17 cellular contexts compared by ENCODE assay signal in genomic region chr5:138946241-138946623, GRCh38.
A peak's percentile ranks its signal among the peaks of the same experiment; 100 is the strongest.
DNase-seq lines count a peak whose midpoint lies in the region; TF ChIP-seq lines count a peak whose summit lies in the region.
"Had no signal": no experiment of that assay in that cellular context is flagged by ENCODE, and none has a peak within 500 bp of the region (broad histone marks: within the 10 kb centered on the region; RNA-seq: fewer than 3 reads in every experiment).

No MANE protein-coding gene starts in this region.

- no peaks in the 10 kb centered on the region for H3K27me3 Mint-ChIP-seq in chondrocyte (ENCODE audit: low read depth)
- H3K27me3 Mint-ChIP-seq: activated naive CD8-positive, alpha-beta T cell; B cell had no signal

- WGBS in thyroid gland, 2 donors, result 55 to 100% methylated on average over 2 to 8 of the region's 8 CpGs
- 74 to 87% (median 83%) methylated on average over 3 to 8 of the region's 8 CpGs for WGBS in stomach, 5 donors

- peaks cover 58 to 77% of the 10 kb centered on the region in 2 donors for H3K4me1 ChIP-seq in thyroid gland
- H3K4me1 ChIP-seq in stomach, result peaks cover 4 to 28% (median 10%) of the 10 kb centered on the region in 4 donors

- no peak overlapping the region for H3K27ac Mint-ChIP-seq in chondrocyte (ENCODE audit: unreplicated experiment)
- H3K27ac Mint-ChIP-seq: activated naive CD8-positive, alpha-beta T cell; B cell had no signal

- intact Hi-C loops in thyroid gland (cut with DNase I), result no loop called here
- intact Hi-C loops in stomach (cut with DNase I; ENCODE audit: low total_unique reads), result no loop called here

- H3K27ac ChIP-seq in thyroid gland, result peak overlapping the region; percentile 25 to 85 (median 69)
- H3K27ac ChIP-seq in stomach, result no peak overlapping the region
- H3K27ac ChIP-seq: hepatocyte had no signal

- H3K36me3 Mint-ChIP-seq in chondrocyte (ENCODE audit: low read depth), result peaks cover 3% of the 10 kb centered on the region

- no peak overlapping the region for H3K4me3 Mint-ChIP-seq in chondrocyte (ENCODE audit: unreplicated experiment)
- H3K4me3 Mint-ChIP-seq: activated naive CD8-positive, alpha-beta T cell; B cell had no signal

- H3K9me3 Mint-ChIP-seq in chondrocyte (ENCODE audit: low read depth), result no peaks in the 10 kb centered on the region

- no peak for TF ChIP-seq POLR2A in thyroid gland (IDR thresholded peaks at IDR 0.05)
- no peak for TF ChIP-seq POLR2A in stomach (IDR thresholded peaks at IDR 0.05)

- peaks cover 15% of the 10 kb centered on the region for H3K4me1 Mint-ChIP-seq in chondrocyte (ENCODE audit: low read depth)
- H3K4me1 Mint-ChIP-seq: B cell had no signal

- DNase-seq in NCI-H2227 treated with DMSO at 0.1 percent for 48 hours (lab: John Stamatoyannopoulos, UW) (peak; percentile 37), chondrocyte (ENCODE audit: low spot score) (peak; percentile 82), mesenteric fat pad (ENCODE audit: low spot score) (peak; percentile 88), thyroid gland (peak; percentile 88 to 94), stomach (no peak), DMS153 (lab: John Stamatoyannopoulos, UW) (no peak), NCI-H1930 (lab: John Stamatoyannopoulos, UW) (no peak)
- DNase-seq: activated CD4-positive, alpha-beta T cell treated with anti-CD3 and anti-CD28 coated beads for 48 hours; activated T-cell treated with anti-CD3 and anti-CD28 coated beads for 4 hours; effector CD8-positive, alpha-beta T cell; NCI-H2081; NCI-H82; stimulated activated CD4-positive, alpha-beta T cell treated with anti-CD3 and anti-CD28 coated beads, Interleukin-2, amount 100 ng/mL, for 48 hours had no signal

- no peaks in the 10 kb centered on the region for H3K27me3 ChIP-seq in thyroid gland
- H3K27me3 ChIP-seq in stomach, result no peaks in the 10 kb centered on the region
- H3K27me3 ChIP-seq: hepatocyte had no signal

- H3K9me3 ChIP-seq in thyroid gland (no peaks in the 10 kb centered on the region), stomach (no peaks in the 10 kb centered on the region)

- H3K4me3 ChIP-seq in thyroid gland (replicated peaks in 1 of 3) (no peak overlapping the region), stomach (no peak overlapping the region)
- H3K4me3 ChIP-seq: hepatocyte, K562 had no signal

- TF ChIP-seq CTCF in chondrocyte (IDR thresholded peaks at IDR 0.05) (no peak), thyroid gland (IDR thresholded peaks at IDR 0.05) (no peak), stomach (IDR thresholded peaks at IDR 0.05) (no peak)

- TF ChIP-seq EP300 in stomach (IDR thresholded peaks at IDR 0.05), result no peak

- H3K36me3 ChIP-seq in thyroid gland (no peaks in the 10 kb centered on the region), stomach (peaks cover 5 to 43% (median 38%) of the 10 kb centered on the region in 4 donors)

Comparison
In these comparisons a context has a peak if more than half of its experiments do, and no peak if none do; other contexts are left out.
1. DNase-seq: peak in NCI-H2227 treated with DMSO at 0.1 percent for 48 hours (single experiment), chondrocyte (single experiment), mesenteric fat pad (single experiment) and thyroid gland (2 of 2); none in stomach (single experiment), DMS153 (single experiment) and NCI-H1930 (0 of 2).
2. H3K27ac ChIP-seq: peak in thyroid gland (3 of 3); none in stomach (0 of 5).